ENCODE assay signal across 25 cellular contexts in the genomic region with DNA sequence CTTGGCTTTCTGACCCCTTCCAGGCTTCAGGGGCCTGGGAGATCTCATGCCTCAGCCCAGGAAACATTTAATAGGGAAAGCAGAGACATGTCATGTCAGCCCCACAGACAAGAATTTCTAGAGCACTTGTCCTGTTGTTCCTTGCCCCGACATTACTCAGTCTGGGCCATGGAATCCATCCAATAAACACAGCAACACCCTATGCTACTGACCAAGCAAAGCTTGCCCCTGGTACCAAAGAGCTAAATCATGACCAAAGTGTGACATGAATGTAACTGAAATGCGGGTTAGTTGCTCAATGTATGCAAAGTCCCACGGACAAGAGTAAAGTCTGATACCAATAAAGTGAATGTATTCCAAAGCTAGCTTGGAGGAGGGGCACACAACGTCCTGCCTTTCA. TPM values are rescaled to one million over a fixed set of nuclear protein-coding genes. Genes with fewer than 3 reads are reported as not detected.
DNase-seq lines count a peak whose midpoint lies in the region; ATAC-seq, FAIRE-seq and TF ChIP-seq lines count a peak whose summit lies in the region.
"Had no signal": no experiment of that assay in that cellular context is flagged by ENCODE, and none has a peak within 500 bp of the region (broad histone marks: within the 10 kb centered on the region; RNA-seq: fewer than 3 reads in every experiment).

No MANE protein-coding gene starts in this region.

- H3K9me2 ChIP-seq in SK-N-SH (no peaks in the 10 kb centered on the region), OCI-LY7 (ENCODE audit: insufficient read depth, low read length) (no peaks in the 10 kb centered on the region)

- H3K27me3 ChIP-seq in SK-N-SH (ENCODE audit: insufficient read depth) (no peaks in the 10 kb centered on the region), bronchial epithelial cell (ENCODE audit: control insufficient read depth, insufficient read depth, low read length) (no peaks in the 10 kb centered on the region), heart right ventricle (no peaks in the 10 kb centered on the region), tibial artery (no peaks in the 10 kb centered on the region)
- H3K27me3 ChIP-seq: BLaER1, hepatocyte, upper lobe of left lung had no signal

- no peak for TF ChIP-seq RAD21 in SK-N-SH (IDR thresholded peaks at IDR 0.05; ENCODE audit: low read length)

- H2AFZ ChIP-seq in SK-N-SH (ENCODE audit: low read depth) (no peak overlapping the region), OCI-LY7 (ENCODE audit: low read length) (no peak overlapping the region)
- H2AFZ ChIP-seq: hepatocyte had no signal

- CTCF ChIA-PET in SK-N-SH (lab: Yijun Ruan, JAX) (interaction anchor here (0.9 to 2.7 kb wide), 5 partner anchors 11 to 299 kb away, joined by 3 to 14 read pairs (median 3); no protein-coding TSS in a partner anchor), OCI-LY7 (lab: Charles Lee; ENCODE audit: unreplicated experiment) (interaction anchor here (1.1 kb wide), 1 partner anchor 12 kb away, joined by 5 read pairs; no protein-coding TSS in a partner anchor)

- POLR2A ChIA-PET in SK-N-SH (lab: Yijun Ruan, JAX) (no interaction called here), OCI-LY7 (lab: Charles Lee) (no interaction called here)

- peaks cover under 1 to 26% of the 10 kb centered on the region in 2 experiments for H3K36me3 ChIP-seq in SK-N-SH (replicated peaks in 1 of 2; ENCODE audit: control insufficient read depth in 1 of 2, insufficient read depth in 2 of 2, low read length in 1 of 2)
- no peaks in the 10 kb centered on the region for H3K36me3 ChIP-seq in bronchial epithelial cell (ENCODE audit: control insufficient read depth, insufficient read depth, low read length)
- peaks cover 0 to 23% (median 0%) of the 10 kb centered on the region in 9 donors for H3K36me3 ChIP-seq in heart right ventricle
- peaks cover 0 to 20% (median 5%) of the 10 kb centered on the region in 3 donors for H3K36me3 ChIP-seq in tibial artery
- H3K36me3 ChIP-seq in OCI-LY7 (ENCODE audit: insufficient read depth, low read length) = no peaks in the 10 kb centered on the region

- TF ChIP-seq EP300 in SK-N-SH (IDR thresholded peaks at IDR 0.05; ENCODE audit: borderline replicate concordance in 1 of 2, low read depth in 1 of 2, low read length in 1 of 2) = no peak

- H3K4me1 ChIP-seq in SK-N-SH (ENCODE audit: control insufficient read depth in 1 of 2, insufficient read depth in 2 of 2, low read depth in 1 of 2, low read length in 1 of 2) = peaks cover 8 to 10% of the 10 kb centered on the region in 2 experiments; a peak in 2 of 4 replicates
- H3K4me1 ChIP-seq in heart right ventricle = peaks cover 0 to 42% (median 11%) of the 10 kb centered on the region in 9 donors
- H3K4me1 ChIP-seq in tibial artery = peaks cover 0 to 35% (median 25%) of the 10 kb centered on the region in 4 donors
- peaks cover 8% of the 10 kb centered on the region for H3K4me1 ChIP-seq in OCI-LY7 (ENCODE audit: insufficient read depth, low read length, poor library complexity, severe bottlenecking)

- FAIRE-seq in bronchial epithelial cell (lab: Jason Lieb, UNC) = no peak
- FAIRE-seq: D721Med had no signal

- intact Hi-C loops in heart right ventricle (cut with DNase I) = no loop called here
- intact Hi-C loops in tibial artery (cut with DNase I; ENCODE audit: low total_unique reads) = no loop called here
- intact Hi-C loops in OCI-LY7 (cut with micrococcal nuclease; ENCODE audit: unreplicated experiment) = no loop called here

- 84% methylated on average over 4 of the region's 4 CpGs for WGBS in SK-N-SH (ENCODE audit: low lambda C conversion rate)
- 51 to 55% methylated on average over 4 of the region's 4 CpGs for WGBS in heart right ventricle, 2 donors

- H3K9me3 ChIP-seq in SK-N-SH = no peaks in the 10 kb centered on the region
- no peaks in the 10 kb centered on the region for H3K9me3 ChIP-seq in heart right ventricle
- no peaks in the 10 kb centered on the region for H3K9me3 ChIP-seq in tibial artery
- no peaks in the 10 kb centered on the region for H3K9me3 ChIP-seq in OCI-LY7 (ENCODE audit: low read length)
- H3K9me3 ChIP-seq: BLaER1, upper lobe of left lung had no signal

- ATAC-seq in SK-N-SH treated with all-trans-retinoic acid at 6 μM for 48 hours = no peak
- ATAC-seq in heart right ventricle = peak in 5 of 8 donors; percentile 21 to 54 (median 27)
- ATAC-seq: natural killer cell had no signal

- no peak overlapping the region for H3K27ac ChIP-seq in SK-N-SH (ENCODE audit: low read depth in 2 of 2, low read length in 1 of 2)
- H3K27ac ChIP-seq in heart right ventricle = peak overlapping the region in 3 of 10 donors; percentile 7 to 26 (median 19)
- H3K27ac ChIP-seq in tibial artery = peak overlapping the region; percentile 55 to 61
- no peak overlapping the region for H3K27ac ChIP-seq in OCI-LY7 (ENCODE audit: low read depth, low read length, poor library complexity, severe bottlenecking)
- H3K27ac ChIP-seq: 22Rv1, BLaER1, hepatocyte, KMS-11, upper lobe of left lung had no signal

- no peak for TF ChIP-seq CTCF in SK-N-SH (IDR thresholded peaks at IDR 0.05)
- TF ChIP-seq CTCF in bronchial epithelial cell (IDR thresholded peaks at IDR 0.05; ENCODE audit: insufficient read depth, low read length, severe bottlenecking) = no peak
- no peak for TF ChIP-seq CTCF in heart right ventricle (IDR thresholded peaks at IDR 0.05)
- no peak for TF ChIP-seq CTCF in tibial artery (IDR thresholded peaks at IDR 0.05)
- TF ChIP-seq CTCF in OCI-LY7 (conservative IDR thresholded peaks at IDR 0.05; ENCODE audit: low read length) = no peak

- H3K4me2 ChIP-seq in SK-N-SH (no peak overlapping the region), OCI-LY7 (ENCODE audit: low read length) (no peak overlapping the region)
- H3K4me2 ChIP-seq: hepatocyte, KMS-11 had no signal

- H3K79me2 ChIP-seq in SK-N-SH (ENCODE audit: insufficient read depth) (no peaks in the 10 kb centered on the region), OCI-LY7 (ENCODE audit: insufficient read depth, low read depth, low read length) (no peaks in the 10 kb centered on the region)
- H3K79me2 ChIP-seq: hepatocyte had no signal

- peaks cover 6% of the 10 kb centered on the region for H3F3A ChIP-seq in SK-N-SH (replicated peaks; ENCODE audit: insufficient read depth)

- no TSS peak for BruUV-seq in OCI-LY7 (replicated peaks; lab: Mats Ljungman, UMichigan)

- H3K9ac ChIP-seq in SK-N-SH = no peak overlapping the region
- H3K9ac ChIP-seq: BLaER1, KMS-11 had no signal

- DNase-seq in SK-N-SH (no peak), bronchial epithelial cell (ENCODE audit: low read depth) (peak; percentile 49), heart right ventricle (no peak), tibial artery (no peak), HT-29 (ENCODE audit: low spot score) (no peak), OCI-LY7 (ENCODE audit: low spot score) (no peak), NCI-H2029 treated with DMSO at 0.1 percent for 48 hours (lab: John Stamatoyannopoulos, UW) (no peak)
- DNase-seq: activated CD4-positive, alpha-beta T cell treated with anti-CD3 and anti-CD28 coated beads, Interleukin-2, amount 10 ng/mL, durations not matched to agents 24 days and 14 days; central memory CD4-positive, alpha-beta T cell; GF-D8; HCEC 1CT; natural killer cell; NCI-H1048; NCI-H2081 treated with DMSO at 0.1 percent for 48 hours; RPMI8226; stimulated activated CD4-positive, alpha-beta T cell treated with anti-CD3 and anti-CD28 coated beads, Interleukin-1b, Interleukin-23, amount 100 ng/mL, for 48 hours; SW 1271; upper lobe of left lung had no signal

- H4K20me1 ChIP-seq in SK-N-SH (ENCODE audit: insufficient read depth) = no peaks in the 10 kb centered on the region
- no peaks in the 10 kb centered on the region for H4K20me1 ChIP-seq in OCI-LY7 (ENCODE audit: insufficient read depth, low read length)
- H4K20me1 ChIP-seq: BLaER1 had no signal

- H3K4me3 ChIP-seq in SK-N-SH (ENCODE audit: low read depth in 2 of 2, low read length in 1 of 2) (no peak overlapping the region), bronchial epithelial cell (ENCODE audit: low read depth, low read length) (no peak overlapping the region), heart right ventricle (no peak overlapping the region), tibial artery (no peak overlapping the region), OCI-LY7 (ENCODE audit: low read depth, low read length, poor library complexity, severe bottlenecking) (no peak overlapping the region)
- H3K4me3 ChIP-seq: BLaER1, hepatocyte, upper lobe of left lung had no signal

TF ChIP-seq in SK-N-SH, 30 proteins besides CTCF, POLR2A, EP300 and RAD21:
- TF ChIP-seq NFIC (IDR thresholded peaks at IDR 0.05; ENCODE audit: borderline replicate concordance) (no peak), POLR2AphosphoS5 (IDR thresholded peaks at IDR 0.05; ENCODE audit: low read depth, low read length) (peak; percentile 13; the same call in 1 of the 2 replicates)

TF ChIP-seq in SK-N-SH treated with all-trans-retinoic acid at 6 μM for 48 hours, 23 proteins besides CTCF, POLR2A, EP300 and RAD21 (continues in another document):
- no peak for TF ChIP-seq BACH2 (CRISPR knock-in tag; IDR thresholded peaks at IDR 0.05; ENCODE audit: borderline replicate concordance)
- no peak for TF ChIP-seq ZNF8 (CRISPR knock-in tag; IDR thresholded peaks at IDR 0.05)
- TF ChIP-seq ARNTL (CRISPR knock-in tag; IDR thresholded peaks at IDR 0.05; ENCODE audit: borderline replicate concordance, low read depth) = no peak

RNA-seq across cellular contexts. Expression of a gene that starts 35.1 kb away (rescaled TPM):
- 45.3 and 45.4 TPM in 2 replicates for polyA plus RNA-seq in SK-N-SH (2012; rRNA removed)
- polyA plus RNA-seq in SK-N-SH (2012; cell fraction: cytosol; rRNA removed) = 23.3 and 36.2 TPM in 2 replicates
- polyA plus RNA-seq in SK-N-SH (2012; cell fraction: nucleus; rRNA removed) = 23.2 and 27.0 TPM in 2 replicates
- total RNA-seq in bronchial epithelial cell = 1.6 and 2.3 TPM in 2 replicates
- 10 to 100 TPM; 12.5 to 40.9 (median 26.5) TPM for total RNA-seq in heart right ventricle
- 1 to 10 TPM; 5.3 to 7.9 TPM for polyA plus RNA-seq in heart right ventricle
- total RNA-seq in HT-29 (2014; rRNA removed; shearing (Covaris generic)) = not detected in 2 replicates
- 0.73 and 0.98 TPM in 2 replicates for total RNA-seq in OCI-LY7 (2014; rRNA removed; shearing (Covaris generic))
- total RNA-seq in OCI-LY7 (2022) = 2.5 and 3.4 TPM in 2 replicates

RNA-seq across cellular contexts. Expression of a gene that starts 51.8 kb away (rescaled TPM):
- 0.08 and 0.11 TPM in 2 replicates for polyA plus RNA-seq in SK-N-SH (2012; rRNA removed)
- polyA plus RNA-seq in SK-N-SH (2012; cell fraction: cytosol; rRNA removed) = 0.08 and 0.12 TPM in 2 replicates
- 0.20 and 0.25 TPM in 2 replicates for polyA plus RNA-seq in SK-N-SH (2012; cell fraction: nucleus; rRNA removed)
- total RNA-seq in bronchial epithelial cell = 10.3 and 35.1 TPM in 2 replicates
- total RNA-seq in heart right ventricle = under 1 TPM in 9 of 10 donors, not detected in 1; 0.08 to 0.46 (median 0.25) TPM
- polyA plus RNA-seq in heart right ventricle = under 1 TPM; 0.09 to 0.37 TPM
- not detected in 2 replicates for total RNA-seq in HT-29 (2014; rRNA removed; shearing (Covaris generic))
- 1.4 and 1.7 TPM in 2 replicates for total RNA-seq in OCI-LY7 (2014; rRNA removed; shearing (Covaris generic))
- 2.7 and 4.0 TPM in 2 replicates for total RNA-seq in OCI-LY7 (2022)
- total RNA-seq: NCI-H460 had no signal

Comparison
In these comparisons a context has a peak if more than half of its experiments do, and no peak if none do; other contexts are left out.
1. H3K27ac ChIP-seq: peak in tibial artery (2 of 2); none in SK-N-SH (0 of 2) and OCI-LY7 (single experiment).